ENCODE assay signal across 22 cellular contexts in the genomic region with DNA sequence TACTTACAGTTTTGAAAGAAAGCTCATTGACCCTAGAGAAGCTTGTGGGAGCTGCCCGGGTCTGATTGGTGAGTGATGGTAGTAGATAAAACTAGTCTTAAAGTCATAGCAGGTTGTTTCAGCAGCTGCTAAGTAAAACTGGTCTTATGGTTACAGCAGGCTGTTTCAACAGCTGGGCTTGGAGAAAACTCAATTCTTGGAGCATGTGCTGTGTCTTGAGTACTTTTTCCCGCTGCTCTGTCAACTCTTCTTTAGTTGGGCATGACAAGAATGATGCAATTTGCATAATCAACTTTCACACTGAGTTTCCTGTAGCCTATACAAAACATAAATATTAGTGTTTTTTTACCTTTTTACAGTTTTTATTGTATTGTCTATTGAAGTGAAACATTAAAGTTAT.
DNase-seq lines count a peak whose midpoint lies in the region; ATAC-seq, FAIRE-seq and TF ChIP-seq lines count a peak whose summit lies in the region.
"Had no signal": no experiment of that assay in that cellular context is flagged by ENCODE, and none has a peak within 500 bp of the region (broad histone marks: within the 10 kb centered on the region; RNA-seq: fewer than 3 reads in every experiment).

No MANE protein-coding gene starts in this region.

- no peaks in the 10 kb centered on the region for H3K79me2 ChIP-seq in GM12878 (ENCODE audit: control insufficient read depth, insufficient read depth, low read length)

- TF ChIP-seq EP300 in GM12878 (IDR thresholded peaks at IDR 0.05; ENCODE audit: borderline replicate concordance in 1 of 2, control insufficient read depth in 1 of 2, low read depth in 2 of 2, low read length in 2 of 2), result no peak

- TF ChIP-seq CTCF in A673 (conservative IDR thresholded peaks at IDR 0.05; ENCODE audit: low read depth, low read length) (no peak), GM12878 (IDR thresholded peaks at IDR 0.05 in 2 of 3, conservative IDR thresholded peaks at IDR 0.05 in 1 of 3; ENCODE audit: control insufficient read depth in 2 of 3, extremely low read depth in 1 of 3, insufficient read depth in 1 of 3, low read depth in 3 of 3, low read length in 3 of 3) (no peak)

- no peak overlapping the region for H2BK120ac ChIP-seq in mesenchymal stem cell (ENCODE audit: low read depth, low read length)

- in situ Hi-C loops in GM12878 (cut with MboI), result no loop called here

- no peak overlapping the region for H2BK12ac ChIP-seq in mesenchymal stem cell (ENCODE audit: low read length in 2 of 2)

- H3K9me3 ChIP-seq in A673 (ENCODE audit: low read depth, low read length, poor library complexity, severe bottlenecking), result no peaks in the 10 kb centered on the region
- no peaks in the 10 kb centered on the region for H3K9me3 ChIP-seq in GM12878 (replicated peaks; ENCODE audit: control insufficient read depth, insufficient read depth, low read length)
- H3K9me3 ChIP-seq in mesenchymal stem cell (ENCODE audit: control insufficient read depth, low read length), result no peaks in the 10 kb centered on the region
- H3K9me3 ChIP-seq: A549, BLaER1, Caco-2, HAP-1 had no signal

- intact Hi-C loops in A673 (cut with micrococcal nuclease; ENCODE audit: unreplicated experiment), result loop anchor here (10.0 kb wide), 1 partner anchor 149 kb away; no protein-coding TSS in a partner anchor
- intact Hi-C loops in GM12878 (cut with micrococcal nuclease; ENCODE audit: unreplicated experiment), result no loop called here

- RAD21 ChIA-PET in GM12878 (lab: Charles Lee; ENCODE audit: unreplicated experiment), result no interaction called here

- SMC1A ChIA-PET in GM12878 (lab: Charles Lee; ENCODE audit: uncharacterized antibody, unreplicated experiment), result interaction anchor here (0.8 kb wide), 1 partner anchor 9 kb away, joined by 3 read pairs; no protein-coding TSS in a partner anchor

- no peak for TF ChIP-seq RAD21 in GM12878 (IDR thresholded peaks at IDR 0.05; ENCODE audit: insufficient read depth, low read depth, low read length)

- H3K4me3 ChIP-seq in A673 (ENCODE audit: low read depth, low read length, poor library complexity, severe bottlenecking) (no peak overlapping the region), GM12878 (no peak overlapping the region), mesenchymal stem cell (ENCODE audit: insufficient read depth in 1 of 2, low read depth in 1 of 2, low read length in 2 of 2) (no peak overlapping the region)
- H3K4me3 ChIP-seq: A549, BLaER1, GM23248, HAP-1 had no signal

- H3K4me1 ChIP-seq in A673 (ENCODE audit: insufficient read depth, low read length, poor library complexity, severe bottlenecking) (peaks cover 4% of the 10 kb centered on the region), GM12878 (ENCODE audit: control insufficient read depth, insufficient read depth, low read length) (no peaks in the 10 kb centered on the region), mesenchymal stem cell (ENCODE audit: control insufficient read depth, insufficient read depth, low read depth, low read length) (no peaks in the 10 kb centered on the region)
- H3K4me1 ChIP-seq: A549, Caco-2, HAP-1 had no signal

- no peaks in the 10 kb centered on the region for H3K27me3 ChIP-seq in A673 (replicated peaks; ENCODE audit: insufficient read depth, low read depth, low read length, poor library complexity)
- no peaks in the 10 kb centered on the region for H3K27me3 ChIP-seq in GM12878 (replicated peaks in 1 of 2; ENCODE audit: control insufficient read depth in 2 of 2, insufficient read depth in 2 of 2, low read length in 1 of 2)
- H3K27me3 ChIP-seq in mesenchymal stem cell (ENCODE audit: control insufficient read depth in 1 of 2, insufficient read depth in 1 of 2, low read length in 2 of 2), result no peaks in the 10 kb centered on the region
- H3K27me3 ChIP-seq: BLaER1 had no signal

- no peak overlapping the region for H3K14ac ChIP-seq in mesenchymal stem cell (ENCODE audit: low read length in 2 of 2)

- POLR2A ChIA-PET in A673 (lab: Charles Lee; ENCODE audit: low non-redundant PET) (no interaction called here), GM12878 (lab: Charles Lee) (no interaction called here)

- no peak overlapping the region for H4K91ac ChIP-seq in mesenchymal stem cell (ENCODE audit: low read length)

- no peak overlapping the region for H3K18ac ChIP-seq in mesenchymal stem cell (ENCODE audit: low read depth in 1 of 2, low read length in 2 of 2)

- no peak for TF ChIP-seq POLR2A in GM12878 (IDR thresholded peaks at IDR 0.05; ENCODE audit: low read depth, low read length)

- H2AFZ ChIP-seq in GM12878 (ENCODE audit: control insufficient read depth, low read depth, low read length) (no peak overlapping the region), mesenchymal stem cell (ENCODE audit: low read depth, low read length) (no peak overlapping the region)
- H2AFZ ChIP-seq: GM23248 had no signal

- ATAC-seq in GM12878, result no peak
- ATAC-seq in GM18909 (IDR thresholded peaks at IDR 0.05; ENCODE audit: poor library complexity, unreplicated experiment), result no peak
- ATAC-seq: A549; CD8-positive, alpha-beta T cell had no signal

- H3K79me1 ChIP-seq in mesenchymal stem cell (replicated peaks; ENCODE audit: low read length, poor library complexity, severe bottlenecking), result no peaks in the 10 kb centered on the region

- peak; percentile 7 for FAIRE-seq in GM12878 (lab: Jason Lieb, UNC)
- FAIRE-seq: A549, GM12891, GM18507 had no signal

- H3K9ac ChIP-seq in GM12878 (ENCODE audit: control insufficient read depth, insufficient read depth, low read length), result no peak overlapping the region
- no peak overlapping the region for H3K9ac ChIP-seq in mesenchymal stem cell (ENCODE audit: low read length)
- H3K9ac ChIP-seq: BLaER1, GM23248 had no signal

- no peak overlapping the region for H4K8ac ChIP-seq in mesenchymal stem cell (ENCODE audit: low read length)

- CTCF ChIA-PET in A673 (lab: Charles Lee) (no interaction called here), GM12878 (lab: Yijun Ruan, JAX) (interaction anchor here (1.9 kb wide), 1 partner anchor 10 kb away, joined by 12 read pairs; no protein-coding TSS in a partner anchor)

- H3K23ac ChIP-seq in mesenchymal stem cell (ENCODE audit: low read length in 2 of 2), result no peak overlapping the region

- no peak overlapping the region for H2BK15ac ChIP-seq in mesenchymal stem cell (ENCODE audit: low read depth, poor library complexity, severe bottlenecking)

- H3K27ac ChIP-seq in A673 (ENCODE audit: low read depth, low read length, poor library complexity, severe bottlenecking), result no peak overlapping the region
- no peak overlapping the region for H3K27ac ChIP-seq in GM12878 (ENCODE audit: control insufficient read depth, insufficient read depth)
- no peak overlapping the region for H3K27ac ChIP-seq in mesenchymal stem cell (ENCODE audit: low read length, poor library complexity, severe bottlenecking)
- H3K27ac ChIP-seq: A549, BLaER1, C4-2B, GM23248 had no signal

- no peaks in the 10 kb centered on the region for H4K20me1 ChIP-seq in GM12878 (ENCODE audit: control insufficient read depth, insufficient read depth)

- no peak overlapping the region for H2BK5ac ChIP-seq in mesenchymal stem cell (ENCODE audit: low read depth, low read length, poor library complexity, severe bottlenecking)

- H3K4me2 ChIP-seq in GM12878 (ENCODE audit: control insufficient read depth, insufficient read depth) (no peak overlapping the region), mesenchymal stem cell (ENCODE audit: low read length, poor library complexity, severe bottlenecking) (no peak overlapping the region)
- H3K4me2 ChIP-seq: A549, BLaER1 had no signal

- WGBS in GM12878 (ENCODE audit: insufficient coverage, insufficient replicate concordance, low lambda C conversion rate, missing lambda C conversion rate), result 68% methylated on average over 2 of the region's 2 CpGs
- WGBS in mesenchymal stem cell, result 100% methylated on average over 1 of the region's 2 CpGs

- DNase-seq in A673 (ENCODE audit: low spot score) (peak; percentile 58), DMS 273 treated with DMSO at 0.1 percent for 48 hours (lab: John Stamatoyannopoulos, UW) (peak; percentile 70), GM12878 (ENCODE audit: low read depth, low spot score) (no peak), mesenchymal stem cell (peak; percentile 19), hippocampal formation (lab: John Stamatoyannopoulos, UW) (no peak)
- DNase-seq in activated naive CD4-positive, alpha-beta T cell treated with Interleukin-2 at 50 U/mL for 16 hours, result no peak
- DNase-seq: 8988T; Caco-2; CD4-positive, CD25-positive, alpha-beta regulatory T cell; CD8-positive, alpha-beta T cell; DMS79; EL; GDM1; GM23248; HFFc6 had no signal

- H3K4ac ChIP-seq in mesenchymal stem cell (ENCODE audit: low read depth in 1 of 2, low read length in 2 of 2), result no peak overlapping the region

- BruUV-seq in A673 (replicated peaks; lab: Mats Ljungman, UMichigan) (no TSS peak), GM12878 (replicated peaks; lab: Mats Ljungman, UMichigan) (no TSS peak)

- no peaks in the 10 kb centered on the region for H3K36me3 ChIP-seq in A673 (ENCODE audit: insufficient read depth, low read length, poor library complexity, severe bottlenecking)
- H3K36me3 ChIP-seq in GM12878 (ENCODE audit: control insufficient read depth in 2 of 2, insufficient read depth in 2 of 2, low read length in 1 of 2), result no peaks in the 10 kb centered on the region; a peak in 1 of 4 replicates
- no peaks in the 10 kb centered on the region for H3K36me3 ChIP-seq in mesenchymal stem cell (ENCODE audit: control insufficient read depth in 1 of 2, insufficient read depth in 2 of 2, low read depth in 1 of 2, low read length in 2 of 2)
- H3K36me3 ChIP-seq: BLaER1, HAP-1 had no signal

- H2AK5ac ChIP-seq in mesenchymal stem cell (ENCODE audit: low read length, severe bottlenecking), result no peak overlapping the region

TF ChIP-seq in GM12878, 131 proteins besides CTCF, POLR2A, EP300 and RAD21 (continues in another document):
- TF ChIP-seq POU2F2 (IDR thresholded peaks at IDR 0.05; ENCODE audit: borderline replicate concordance, low read depth, low read length), result no peak
- no peak for TF ChIP-seq HDAC6 (IDR thresholded peaks at IDR 0.05; ENCODE audit: unreplicated experiment)
- no peak for TF ChIP-seq ZNF24 (IDR thresholded peaks at IDR 0.05)

Comparison
In these comparisons a context has a peak if more than half of its experiments do, and no peak if none do; other contexts are left out.
1. DNase-seq: peak in A673 (single experiment), DMS 273 treated with DMSO at 0.1 percent for 48 hours (single experiment) and mesenchymal stem cell (single experiment); none in GM12878 (single experiment), activated naive CD4-positive, alpha-beta T cell treated with Interleukin-2 at 50 U/mL for 16 hours (single experiment) and hippocampal formation (0 of 2).